In the genomic region with DNA sequence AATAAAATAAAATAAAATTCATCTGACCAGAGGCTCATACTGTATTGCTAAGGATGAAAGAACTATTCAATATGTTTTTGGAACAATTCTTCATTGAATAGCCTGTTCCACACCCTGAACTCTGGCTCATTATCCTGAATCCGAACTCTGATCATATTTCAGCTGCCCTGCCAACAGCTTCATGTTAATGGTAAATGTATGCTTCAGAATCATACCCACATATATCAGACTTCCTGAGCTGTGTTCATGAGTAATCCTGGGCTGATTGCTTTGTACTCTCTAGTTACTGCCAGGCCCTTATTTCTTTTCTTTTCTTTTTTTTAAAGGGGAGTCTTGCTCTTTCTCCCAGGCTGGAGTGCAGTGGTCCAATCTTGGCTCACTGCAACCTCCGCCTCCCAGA, we compare ENCODE assay signal across 15 cellular contexts. TPM values are rescaled to one million over a fixed set of nuclear protein-coding genes. Genes with fewer than 3 reads are reported as not detected.
DNase-seq lines count a peak whose midpoint lies in the region; ATAC-seq and TF ChIP-seq lines count a peak whose summit lies in the region.
"Had no signal": no experiment of that assay in that cellular context is flagged by ENCODE, and none has a peak within 500 bp of the region (broad histone marks: within the 10 kb centered on the region; RNA-seq: fewer than 3 reads in every experiment).

No MANE protein-coding gene starts in this region.

- H3K27ac Mint-ChIP-seq in MCF 10A (ENCODE audit: low read depth, unreplicated experiment), result no peak overlapping the region

- no peak overlapping the region for H3K27ac ChIP-seq in breast epithelium
- H3K27ac ChIP-seq: ovary, SJSA1, thyroid gland had no signal

- H3K9me3 ChIP-seq in breast epithelium, result no peaks in the 10 kb centered on the region
- H3K9me3 ChIP-seq: ovary, SJSA1, thyroid gland had no signal

- POLR2A ChIA-PET in MCF 10A (lab: Yijun Ruan, JAX), result no interaction called here

- H3K9me3 Mint-ChIP-seq in MCF 10A (ENCODE audit: unreplicated experiment), result no peaks in the 10 kb centered on the region

- no peaks in the 10 kb centered on the region for H3K27me3 Mint-ChIP-seq in MCF 10A (ENCODE audit: insufficient read depth, unreplicated experiment)

- no TSS peak for BruUV-seq in MCF 10A (replicated peaks; lab: Mats Ljungman, UMichigan)

- ATAC-seq in GM21529 (IDR thresholded peaks at IDR 0.05; ENCODE audit: unreplicated experiment), result no peak
- no peak for ATAC-seq in GM19324 (IDR thresholded peaks at IDR 0.05; ENCODE audit: low FRiP score, unreplicated experiment)

- no peaks in the 10 kb centered on the region for H3K4me1 ChIP-seq in breast epithelium
- H3K4me1 ChIP-seq: SJSA1, thyroid gland had no signal

- no peak overlapping the region for H3K4me3 ChIP-seq in breast epithelium
- H3K4me3 ChIP-seq: ovary, SJSA1, thyroid gland had no signal

- H3K4me1 Mint-ChIP-seq in MCF 10A (ENCODE audit: insufficient read depth, unreplicated experiment), result peaks cover 5% of the 10 kb centered on the region

- CTCF ChIA-PET in MCF 10A (lab: Yijun Ruan, JAX), result interaction anchor here (1.5 kb wide), 1 partner anchor 11 kb away, joined by 3 read pairs; no protein-coding TSS in a partner anchor

- TF ChIP-seq POLR2A in breast epithelium (IDR thresholded peaks at IDR 0.05), result no peak

- peaks cover 36% of the 10 kb centered on the region for H3K36me3 Mint-ChIP-seq in MCF 10A (ENCODE audit: insufficient read depth, unreplicated experiment)

- peak; percentile 18 for DNase-seq in MCF 10A (ENCODE audit: unreplicated experiment)
- no peak for DNase-seq in breast epithelium (ENCODE audit: low spot score in 2 of 2)
- peak; percentile 53 for DNase-seq in amniotic stem cell (lab: John Stamatoyannopoulos, UW)
- DNase-seq in fibroblast of the conjunctiva (ENCODE audit: low read depth), result peak; percentile 59
- no peak for DNase-seq in stimulated activated naive CD4-positive, alpha-beta T cell treated with Interleukin-2 at 50 U/mL for 16 hours (lab: John Stamatoyannopoulos, UW)
- no peak for DNase-seq in middle frontal gyrus (ENCODE audit: extremely low spot score, low spot score)
- DNase-seq: activated gamma-delta T cell; NCI-H1436; NK-92 treated with Interleukin-12 subunit alpha and Interleukin-12 subunit beta, amount 100 ng/mL, for 24 hours; ovary; stimulated activated CD4-positive, alpha-beta T cell treated with anti-CD3 and anti-CD28 coated beads, Interleukin-15, amount 100 ng/mL, for 24 hours; thyroid gland had no signal

- TF ChIP-seq CTCF in MCF 10A (IDR thresholded peaks at IDR 0.05; ENCODE audit: unreplicated experiment) (no peak), breast epithelium (IDR thresholded peaks at IDR 0.05) (no peak)

- H3K36me3 ChIP-seq in breast epithelium, result no peaks in the 10 kb centered on the region
- H3K36me3 ChIP-seq: ovary, thyroid gland had no signal

- H3K4me3 Mint-ChIP-seq in MCF 10A (ENCODE audit: unreplicated experiment), result no peak overlapping the region

- H3K27me3 ChIP-seq in breast epithelium, result no peaks in the 10 kb centered on the region
- H3K27me3 ChIP-seq: ovary, SJSA1, thyroid gland had no signal

- intact Hi-C loops in MCF 10A (cut with micrococcal nuclease), result no loop called here
- intact Hi-C loops in breast epithelium (cut with DNase I; ENCODE audit: low total_unique reads), result no loop called here

RNA-seq across cellular contexts. Expression of gene INO80, which starts 11.8 kb away (rescaled TPM):
- total RNA-seq in MCF 10A (2022), result 32.3 and 33.8 TPM in 2 replicates
- total RNA-seq in breast epithelium, result 10 to 100 TPM; 27.2 to 47.7 (median 42.3) TPM

Comparison
In these comparisons a context has a peak if more than half of its experiments do, and no peak if none do; other contexts are left out.
1. DNase-seq: peak in MCF 10A (single experiment), amniotic stem cell (single experiment) and fibroblast of the conjunctiva (single experiment); none in breast epithelium (0 of 2), stimulated activated naive CD4-positive, alpha-beta T cell treated with Interleukin-2 at 50 U/mL for 16 hours (single experiment) and middle frontal gyrus (single experiment).